ENCODE assay signal across 11 cellular contexts in the genomic region with DNA sequence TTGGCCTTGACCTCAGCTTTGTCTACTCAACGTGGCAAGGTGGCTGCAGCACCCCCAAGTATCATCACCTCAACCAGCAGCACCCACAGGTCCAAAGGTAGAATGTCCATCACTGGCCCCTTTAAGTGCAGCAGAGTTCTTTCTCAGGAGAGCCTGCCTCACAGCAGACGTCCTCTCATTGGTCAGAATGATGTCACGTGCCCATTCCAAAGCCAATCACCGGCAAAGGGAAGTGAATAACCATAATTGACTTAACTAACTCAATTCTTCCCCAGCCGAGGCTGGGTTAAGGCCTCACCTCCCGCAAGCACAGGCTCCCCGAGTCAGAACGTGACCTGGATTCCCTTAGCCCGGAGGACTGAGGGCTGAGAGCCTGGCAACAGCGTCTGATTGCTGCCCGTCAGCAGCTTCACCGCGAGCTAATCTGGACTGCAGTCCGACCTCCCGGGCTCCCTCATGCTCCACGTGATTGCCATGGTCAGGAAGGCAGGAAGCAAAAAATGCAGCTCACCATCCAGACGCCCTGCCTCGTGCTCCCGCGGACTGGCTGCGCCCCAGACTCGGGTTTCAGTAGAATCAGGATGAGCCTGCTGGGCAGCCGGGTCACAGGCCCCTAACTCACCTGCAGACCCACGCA.
DNase-seq lines count a peak whose midpoint lies in the region; TF ChIP-seq lines count a peak whose summit lies in the region.
"Had no signal": no experiment of that assay in that cellular context is flagged by ENCODE, and none has a peak within 500 bp of the region (broad histone marks: within the 10 kb centered on the region; RNA-seq: fewer than 3 reads in every experiment).

No MANE protein-coding gene starts in this region.

- peak overlapping the region; percentile 41 to 63 (median 59) for H3K4me3 ChIP-seq in subcutaneous abdominal adipose tissue (ENCODE audit: low read depth in 1 of 5, low read length in 5 of 5)
- H3K4me3 ChIP-seq in A673 (ENCODE audit: low read depth, low read length, poor library complexity, severe bottlenecking) = no peak overlapping the region

- H3K36me3 ChIP-seq in subcutaneous abdominal adipose tissue (ENCODE audit: control insufficient read depth in 5 of 5, insufficient read depth in 5 of 5, low read length in 5 of 5) (no peaks in the 10 kb centered on the region), A673 (ENCODE audit: insufficient read depth, low read length, poor library complexity, severe bottlenecking) (no peaks in the 10 kb centered on the region)

- DNase-seq in M059J (ENCODE audit: low read depth) (peak; percentile 9), cerebellum (ENCODE audit: low spot score) (peak; percentile 74), NCI-H2107 (lab: John Stamatoyannopoulos, UW) (no peak), D341Med (ENCODE audit: low spot score) (no peak), A673 (ENCODE audit: low spot score) (no peak)
- DNase-seq in activated T-cell treated with anti-CD3 and anti-CD28 coated beads, Interleukin-2, amount 50 U/mL, for 48 hours = no peak
- DNase-seq: activated CD8-positive, alpha-beta memory T cell treated with anti-CD3 and anti-CD28 coated beads, Interleukin-2, amount 50 U/mL, for 48 hours; COR-L47; nephron progenitor cell had no signal

- BruUV-seq in A673 (replicated peaks; lab: Mats Ljungman, UMichigan) = no TSS peak

- peaks cover 0 to 3% (median 0%) of the 10 kb centered on the region in 5 donors for H3K9me3 ChIP-seq in subcutaneous abdominal adipose tissue (ENCODE audit: control insufficient read depth in 5 of 5, low read length in 5 of 5)
- no peaks in the 10 kb centered on the region for H3K9me3 ChIP-seq in A673 (ENCODE audit: low read depth, low read length, poor library complexity, severe bottlenecking)

- POLR2A ChIA-PET in A673 (lab: Charles Lee; ENCODE audit: low non-redundant PET) = no interaction called here

- H3K27ac ChIP-seq in layer of hippocampus (ENCODE audit: low read depth, low read length) (peak overlapping the region; percentile 38), subcutaneous abdominal adipose tissue (ENCODE audit: low read depth, low read length) (no peak overlapping the region), A673 (ENCODE audit: low read depth, low read length, poor library complexity, severe bottlenecking) (no peak overlapping the region)

- CTCF ChIA-PET in A673 (lab: Charles Lee) = no interaction called here

- H3K9ac ChIP-seq in subcutaneous abdominal adipose tissue (ENCODE audit: low read length in 5 of 5) = peak overlapping the region in 1 of 5 donors; percentile 38

- H3K27me3 ChIP-seq in layer of hippocampus (ENCODE audit: control insufficient read depth, insufficient read depth, low read length) (no peaks in the 10 kb centered on the region), subcutaneous abdominal adipose tissue (ENCODE audit: control insufficient read depth in 5 of 5, insufficient read depth in 4 of 5, low read length in 5 of 5) (peaks cover 0 to 5% (median 2%) of the 10 kb centered on the region in 5 donors), A673 (replicated peaks; ENCODE audit: insufficient read depth, low read depth, low read length, poor library complexity) (no peaks in the 10 kb centered on the region)

- peaks cover 0 to 9% (median 7%) of the 10 kb centered on the region in 5 donors for H3K4me1 ChIP-seq in subcutaneous abdominal adipose tissue (ENCODE audit: control insufficient read depth in 5 of 5, insufficient read depth in 5 of 5, low read length in 5 of 5)
- no peaks in the 10 kb centered on the region for H3K4me1 ChIP-seq in A673 (ENCODE audit: insufficient read depth, low read length, poor library complexity, severe bottlenecking)

- intact Hi-C loops in A673 (cut with micrococcal nuclease; ENCODE audit: unreplicated experiment) = no loop called here

- no peak for TF ChIP-seq CTCF in A673 (conservative IDR thresholded peaks at IDR 0.05; ENCODE audit: low read depth, low read length)

Comparison
In these comparisons a context has a peak if more than half of its experiments do, and no peak if none do; other contexts are left out.
1. DNase-seq: peak in M059J (single experiment) and cerebellum (single experiment); none in activated T-cell treated with anti-CD3 and anti-CD28 coated beads, Interleukin-2, amount 50 U/mL, for 48 hours (0 of 2), NCI-H2107 (single experiment), D341Med (single experiment) and A673 (single experiment).